In the genomic region with DNA sequence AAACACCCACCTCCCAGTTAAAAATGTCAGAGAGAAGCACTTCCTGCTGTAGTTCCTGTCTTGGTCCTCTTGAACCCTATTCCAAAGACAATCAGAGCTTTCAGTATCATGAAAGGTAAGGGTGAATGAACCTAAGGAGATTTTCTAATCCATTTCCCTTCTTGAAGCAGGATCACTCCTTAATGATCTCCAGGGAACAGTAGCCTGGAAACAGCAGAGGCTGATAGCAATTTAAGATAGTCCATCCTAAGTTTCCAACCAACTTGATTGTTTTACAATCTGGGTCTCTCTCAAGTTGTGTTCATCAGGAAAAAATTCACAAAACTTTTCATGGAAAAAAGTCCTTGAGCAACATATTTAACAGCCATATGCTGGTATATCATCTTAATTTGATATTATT, we compare ENCODE assay signal across 29 cellular contexts.
A peak's percentile ranks its signal among the peaks of the same experiment; 100 is the strongest.
DNase-seq lines count a peak whose midpoint lies in the region; ATAC-seq and TF ChIP-seq lines count a peak whose summit lies in the region.
"Had no signal": no experiment of that assay in that cellular context is flagged by ENCODE, and none has a peak within 500 bp of the region (broad histone marks: within the 10 kb centered on the region; RNA-seq: fewer than 3 reads in every experiment).

No MANE protein-coding gene starts in this region.

- H3K36me3 ChIP-seq in ascending aorta, result no peaks in the 10 kb centered on the region
- H3K36me3 ChIP-seq in mesendoderm (ENCODE audit: control insufficient read depth, insufficient read depth, low read length), result no peaks in the 10 kb centered on the region
- no peaks in the 10 kb centered on the region for H3K36me3 ChIP-seq in subcutaneous abdominal adipose tissue (ENCODE audit: control insufficient read depth in 5 of 5, insufficient read depth in 5 of 5, low read length in 5 of 5)
- H3K36me3 ChIP-seq in neural progenitor cell, result no peaks in the 10 kb centered on the region
- H3K36me3 ChIP-seq: Peyer's patch, WERI-Rb-1 had no signal

- intact Hi-C loops in ascending aorta (cut with DNase I), result loop anchor here (10.0 kb wide), 2 partner anchors 141 to 209 kb away; no protein-coding TSS in a partner anchor

- no peaks in the 10 kb centered on the region for H3K27me3 Mint-ChIP-seq in activated T-cell treated with anti-CD3 and anti-CD28 coated beads, Interleukin-2, amount 50 U/mL, for 4 hours (ENCODE audit: low read depth)
- peaks cover 6% of the 10 kb centered on the region for H3K27me3 Mint-ChIP-seq in neural progenitor cell (ENCODE audit: insufficient read depth, low read depth)
- H3K27me3 Mint-ChIP-seq: activated CD4-positive, alpha-beta T cell treated with anti-CD3 and anti-CD28 coated beads, Interleukin-2, amount 10 ng/mL, durations not matched to agents 24 days and 14 days; activated naive CD8-positive, alpha-beta T cell; progenitor cell of endocrine pancreas; T-helper 17 cell had no signal

- H3K4me2 ChIP-seq in mesendoderm (ENCODE audit: low read length), result no peak overlapping the region
- H3K4me2 ChIP-seq in neural progenitor cell, result no peak overlapping the region
- H3K4me2 ChIP-seq: SK-N-SH had no signal

- H2BK120ac ChIP-seq in mesendoderm (ENCODE audit: low read depth, low read length), result no peak overlapping the region

- H3K23ac ChIP-seq in mesendoderm (ENCODE audit: low read length), result no peak overlapping the region

- no peak overlapping the region for H3K4ac ChIP-seq in mesendoderm (ENCODE audit: low read depth, low read length)

- H3K56ac ChIP-seq in mesendoderm (ENCODE audit: low read length), result no peak overlapping the region

- no peak overlapping the region for H4K5ac ChIP-seq in mesendoderm (ENCODE audit: low read length)

- H3K27me3 ChIP-seq in ascending aorta (no peaks in the 10 kb centered on the region), mesendoderm (ENCODE audit: insufficient read depth, low read length, poor library complexity) (no peaks in the 10 kb centered on the region), subcutaneous abdominal adipose tissue (ENCODE audit: control insufficient read depth in 5 of 5, insufficient read depth in 4 of 5, low read length in 5 of 5) (no peaks in the 10 kb centered on the region), neural progenitor cell (no peaks in the 10 kb centered on the region)
- H3K27me3 ChIP-seq: Peyer's patch had no signal

- H3K79me2 ChIP-seq in mesendoderm (ENCODE audit: control insufficient read depth, insufficient read depth, low read length) (no peaks in the 10 kb centered on the region), neural progenitor cell (ENCODE audit: low read depth) (no peaks in the 10 kb centered on the region)

- H4K20me1 ChIP-seq in neural progenitor cell (ENCODE audit: low read depth), result no peaks in the 10 kb centered on the region

- TF ChIP-seq CTCF in C4-2B (conservative IDR thresholded peaks at IDR 0.05) (no peak), ascending aorta (IDR thresholded peaks at IDR 0.05) (no peak), neural progenitor cell (IDR thresholded peaks at IDR 0.05) (no peak)

- H3K18ac ChIP-seq in mesendoderm (ENCODE audit: low read length), result no peak overlapping the region

- DNase-seq in ascending aorta (ENCODE audit: low spot score in 2 of 2), result no peak
- peak; percentile 23 for DNase-seq in mesendoderm
- no peak for DNase-seq in NK-92 (lab: John Stamatoyannopoulos, UW; ENCODE audit: unreplicated experiment)
- no peak for DNase-seq in activated T-cell treated with anti-CD3 and anti-CD28 coated beads, Interleukin-2, amount 50 U/mL, for 4 hours
- no peak for DNase-seq in activated naive CD4-positive, alpha-beta T cell (lab: John Stamatoyannopoulos, UW)
- no peak for DNase-seq in neural progenitor cell (ENCODE audit: low spot score)
- DNase-seq: activated CD4-positive, alpha-beta T cell treated with anti-CD3 and anti-CD28 coated beads, Interleukin-2, amount 10 ng/mL, durations not matched to agents 24 days and 14 days; Calu3; glutamatergic neuron; H7; Karpas-422; left cardiac atrium; NCI-H187; NCI-H2171 treated with DMSO at 0.1 percent for 48 hours; NCI-H524 treated with DMSO at 0.1 percent for 48 hours; Peyer's patch; SK-N-SH; stimulated activated CD4-positive, alpha-beta T cell treated with anti-CD3 and anti-CD28 coated beads, Interleukin-1b, Interleukin-23, amount 100 ng/mL, for 48 hours; T-helper 17 cell; WERI-Rb-1 had no signal

- no peak overlapping the region for H3K27ac Mint-ChIP-seq in neural progenitor cell
- H3K27ac Mint-ChIP-seq: activated CD4-positive, alpha-beta T cell treated with anti-CD3 and anti-CD28 coated beads, Interleukin-2, amount 10 ng/mL, durations not matched to agents 24 days and 14 days; activated naive CD8-positive, alpha-beta T cell; CD14-positive monocyte; progenitor cell of endocrine pancreas; T-helper 17 cell had no signal

- H3K9me3 Mint-ChIP-seq in activated T-cell treated with anti-CD3 and anti-CD28 coated beads, Interleukin-2, amount 50 U/mL, for 4 hours, result no peaks in the 10 kb centered on the region
- H3K9me3 Mint-ChIP-seq in neural progenitor cell, result peaks cover 4% of the 10 kb centered on the region
- H3K9me3 Mint-ChIP-seq: activated CD4-positive, alpha-beta T cell treated with anti-CD3 and anti-CD28 coated beads, Interleukin-2, amount 10 ng/mL, durations not matched to agents 24 days and 14 days; mesothelial cell of epicardium; nephron had no signal

- no peaks in the 10 kb centered on the region for H3K4me1 Mint-ChIP-seq in activated T-cell treated with anti-CD3 and anti-CD28 coated beads, Interleukin-2, amount 50 U/mL, for 4 hours (ENCODE audit: low read depth)
- no peaks in the 10 kb centered on the region for H3K4me1 Mint-ChIP-seq in neural progenitor cell
- H3K4me1 Mint-ChIP-seq: activated CD4-positive, alpha-beta T cell treated with anti-CD3 and anti-CD28 coated beads, Interleukin-2, amount 10 ng/mL, durations not matched to agents 24 days and 14 days; CD14-positive monocyte; T-helper 17 cell had no signal

- H2BK15ac ChIP-seq in mesendoderm (replicated peaks; ENCODE audit: low read depth), result no peak overlapping the region

- no peaks in the 10 kb centered on the region for H3F3A ChIP-seq in neural progenitor cell (ENCODE audit: low read depth)

- H3K4me3 Mint-ChIP-seq in activated T-cell treated with anti-CD3 and anti-CD28 coated beads, Interleukin-2, amount 50 U/mL, for 4 hours, result no peak overlapping the region
- no peak overlapping the region for H3K4me3 Mint-ChIP-seq in neural progenitor cell
- H3K4me3 Mint-ChIP-seq: activated CD4-positive, alpha-beta T cell treated with anti-CD3 and anti-CD28 coated beads, Interleukin-2, amount 10 ng/mL, durations not matched to agents 24 days and 14 days; activated naive CD8-positive, alpha-beta T cell; CD14-positive monocyte; mesothelial cell of epicardium; nephron; T-helper 17 cell had no signal

- H3K9ac ChIP-seq in mesendoderm (ENCODE audit: low read length), result no peak overlapping the region
- no peak overlapping the region for H3K9ac ChIP-seq in subcutaneous abdominal adipose tissue (ENCODE audit: low read length in 5 of 5)
- no peak overlapping the region for H3K9ac ChIP-seq in neural progenitor cell
- H3K9ac ChIP-seq: SK-N-SH had no signal

- no peak overlapping the region for H4K8ac ChIP-seq in mesendoderm (ENCODE audit: low read depth, low read length)

- H2AK5ac ChIP-seq in mesendoderm (ENCODE audit: low read length), result no peak overlapping the region

- H2AFZ ChIP-seq in neural progenitor cell (replicated peaks), result no peak overlapping the region

- H3K36me3 Mint-ChIP-seq in activated T-cell treated with anti-CD3 and anti-CD28 coated beads, Interleukin-2, amount 50 U/mL, for 4 hours (ENCODE audit: insufficient read depth), result no peaks in the 10 kb centered on the region
- no peaks in the 10 kb centered on the region for H3K36me3 Mint-ChIP-seq in neural progenitor cell
- H3K36me3 Mint-ChIP-seq: activated naive CD8-positive, alpha-beta T cell; CD14-positive monocyte; mesothelial cell of epicardium had no signal

- no peaks in the 10 kb centered on the region for H3K79me1 ChIP-seq in mesendoderm (ENCODE audit: low read length)

- H2BK5ac ChIP-seq in mesendoderm (ENCODE audit: low read length), result no peak overlapping the region

- no peak for ATAC-seq in activated T-cell treated with anti-CD3 and anti-CD28 coated beads, Interleukin-2, amount 50 U/mL, for 4 hours
- ATAC-seq: GM12878, T-helper 17 cell had no signal

- H3K27ac ChIP-seq in C4-2B (peak overlapping the region; percentile 47; the same call in 1 of the 2 replicates), ascending aorta (peak overlapping the region; percentile 36 to 58), mesendoderm (ENCODE audit: low read depth, low read length) (no peak overlapping the region), subcutaneous abdominal adipose tissue (ENCODE audit: low read depth, low read length) (peak overlapping the region; percentile 67), neural progenitor cell (no peak overlapping the region)
- H3K27ac ChIP-seq: WERI-Rb-1 had no signal

- H3K4me3 ChIP-seq in ascending aorta (no peak overlapping the region), mesendoderm (ENCODE audit: low read length) (no peak overlapping the region), subcutaneous abdominal adipose tissue (ENCODE audit: low read depth in 1 of 5, low read length in 5 of 5) (no peak overlapping the region), neural progenitor cell (no peak overlapping the region)
- H3K4me3 ChIP-seq: GM12878, Peyer's patch, skin epidermis had no signal

- peaks cover 2 to 16% of the 10 kb centered on the region in 2 donors for H3K4me1 ChIP-seq in ascending aorta
- H3K4me1 ChIP-seq in mesendoderm (ENCODE audit: control insufficient read depth, low read depth, low read length), result no peaks in the 10 kb centered on the region
- H3K4me1 ChIP-seq in subcutaneous abdominal adipose tissue (ENCODE audit: control insufficient read depth in 5 of 5, insufficient read depth in 5 of 5, low read length in 5 of 5), result peaks cover 0 to 10% (median 0%) of the 10 kb centered on the region in 5 donors
- H3K4me1 ChIP-seq in neural progenitor cell, result no peaks in the 10 kb centered on the region
- H3K4me1 ChIP-seq: Peyer's patch had no signal

- no peaks in the 10 kb centered on the region for H3K9me3 ChIP-seq in ascending aorta
- no peaks in the 10 kb centered on the region for H3K9me3 ChIP-seq in subcutaneous abdominal adipose tissue (ENCODE audit: control insufficient read depth in 5 of 5, low read length in 5 of 5)
- H3K9me3 ChIP-seq in neural progenitor cell (ENCODE audit: low read depth), result no peaks in the 10 kb centered on the region
- H3K9me3 ChIP-seq: Peyer's patch had no signal

Comparison
In these comparisons a context has a peak if more than half of its experiments do, and no peak if none do; other contexts are left out.
1. H3K27ac ChIP-seq: peak in C4-2B (single experiment), ascending aorta (2 of 2) and subcutaneous abdominal adipose tissue (single experiment); none in mesendoderm (single experiment) and neural progenitor cell (single experiment).